ENCODE assay signal across 1 cellular context in genomic region chr2:185318271-185318724, GRCh38.
TF ChIP-seq lines count a peak whose summit lies in the region.

No MANE protein-coding gene starts in this region.

TF ChIP-seq in HepG2, 621 proteins besides CTCF, POLR2A, EP300 and RAD21 (continued from another document):
- TF ChIP-seq MIXL1 (CRISPR knock-in tag; IDR thresholded peaks at IDR 0.05) (peak; percentile 29; the same call in 1 of the 2 replicates), IRX3 (CRISPR knock-in tag; IDR thresholded peaks at IDR 0.05; ENCODE audit: borderline replicate concordance, low read depth) (no peak), GPN1 (CRISPR knock-in tag; IDR thresholded peaks at IDR 0.05; ENCODE audit: borderline replicate concordance) (no peak), ZBTB7B (CRISPR knock-in tag; IDR thresholded peaks at IDR 0.05) (no peak), ZNF883 (CRISPR knock-in tag; IDR thresholded peaks at IDR 0.05; ENCODE audit: not compliant biosample characterization) (no peak), HNF1A (IDR thresholded peaks at IDR 0.05; ENCODE audit: low read depth) (no peak), HNF1A (CRISPR knock-in tag; IDR thresholded peaks at IDR 0.05; ENCODE audit: borderline replicate concordance) (peak; percentile 19; the same call in 1 of the 2 replicates), ZNF816 (CRISPR knock-in tag; IDR thresholded peaks at IDR 0.05; ENCODE audit: borderline replicate concordance) (no peak), DR1 (CRISPR knock-in tag; IDR thresholded peaks at IDR 0.05) (no peak)
- TF ChIP-seq, protein P1, sequence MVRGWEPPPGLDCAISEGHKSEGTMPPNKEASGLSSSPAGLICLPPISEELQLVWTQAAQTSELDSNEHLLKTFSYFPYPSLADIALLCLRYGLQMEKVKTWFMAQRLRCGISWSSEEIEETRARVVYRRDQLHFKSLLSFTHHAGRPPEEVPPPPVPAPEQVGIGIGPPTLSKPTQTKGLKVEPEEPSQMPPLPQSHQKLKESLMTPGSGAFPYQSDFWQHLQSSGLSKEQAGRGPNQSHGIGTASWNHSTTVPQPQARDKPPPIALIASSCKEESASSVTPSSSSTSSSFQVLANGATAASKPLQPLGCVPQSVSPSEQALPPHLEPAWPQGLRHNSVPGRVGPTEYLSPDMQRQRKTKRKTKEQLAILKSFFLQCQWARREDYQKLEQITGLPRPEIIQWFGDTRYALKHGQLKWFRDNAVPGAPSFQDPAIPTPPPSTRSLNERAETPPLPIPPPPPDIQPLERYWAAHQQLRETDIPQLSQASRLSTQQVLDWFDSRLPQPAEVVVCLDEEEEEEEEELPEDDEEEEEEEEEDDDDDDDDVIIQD (CRISPR knock-in tag; IDR thresholded peaks at IDR 0.05; ENCODE audit: low read depth), result no peak
- TF ChIP-seq, protein P2, sequence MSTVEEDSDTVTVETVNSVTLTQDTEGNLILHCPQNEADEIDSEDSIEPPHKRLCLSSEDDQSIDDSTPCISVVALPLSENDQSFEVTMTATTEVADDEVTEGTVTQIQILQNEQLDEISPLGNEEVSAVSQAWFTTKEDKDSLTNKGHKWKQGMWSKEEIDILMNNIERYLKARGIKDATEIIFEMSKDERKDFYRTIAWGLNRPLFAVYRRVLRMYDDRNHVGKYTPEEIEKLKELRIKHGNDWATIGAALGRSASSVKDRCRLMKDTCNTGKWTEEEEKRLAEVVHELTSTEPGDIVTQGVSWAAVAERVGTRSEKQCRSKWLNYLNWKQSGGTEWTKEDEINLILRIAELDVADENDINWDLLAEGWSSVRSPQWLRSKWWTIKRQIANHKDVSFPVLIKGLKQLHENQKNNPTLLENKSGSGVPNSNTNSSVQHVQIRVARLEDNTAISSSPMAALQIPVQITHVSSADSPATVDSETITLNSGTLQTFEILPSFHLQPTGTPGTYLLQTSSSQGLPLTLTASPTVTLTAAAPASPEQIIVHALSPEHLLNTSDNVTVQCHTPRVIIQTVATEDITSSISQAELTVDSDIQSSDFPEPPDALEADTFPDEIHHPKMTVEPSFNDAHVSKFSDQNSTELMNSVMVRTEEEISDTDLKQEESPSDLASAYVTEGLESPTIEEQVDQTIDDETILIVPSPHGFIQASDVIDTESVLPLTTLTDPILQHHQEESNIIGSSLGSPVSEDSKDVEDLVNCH (CRISPR knock-in tag; IDR thresholded peaks at IDR 0.05), result no peak
- TF ChIP-seq, protein P3, sequence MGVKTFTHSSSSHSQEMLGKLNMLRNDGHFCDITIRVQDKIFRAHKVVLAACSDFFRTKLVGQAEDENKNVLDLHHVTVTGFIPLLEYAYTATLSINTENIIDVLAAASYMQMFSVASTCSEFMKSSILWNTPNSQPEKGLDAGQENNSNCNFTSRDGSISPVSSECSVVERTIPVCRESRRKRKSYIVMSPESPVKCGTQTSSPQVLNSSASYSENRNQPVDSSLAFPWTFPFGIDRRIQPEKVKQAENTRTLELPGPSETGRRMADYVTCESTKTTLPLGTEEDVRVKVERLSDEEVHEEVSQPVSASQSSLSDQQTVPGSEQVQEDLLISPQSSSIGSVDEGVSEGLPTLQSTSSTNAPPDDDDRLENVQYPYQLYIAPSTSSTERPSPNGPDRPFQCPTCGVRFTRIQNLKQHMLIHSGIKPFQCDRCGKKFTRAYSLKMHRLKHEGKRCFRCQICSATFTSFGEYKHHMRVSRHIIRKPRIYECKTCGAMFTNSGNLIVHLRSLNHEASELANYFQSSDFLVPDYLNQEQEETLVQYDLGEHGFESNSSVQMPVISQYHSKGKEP (CRISPR knock-in tag; IDR thresholded peaks at IDR 0.05), result no peak
